In the genomic region with DNA sequence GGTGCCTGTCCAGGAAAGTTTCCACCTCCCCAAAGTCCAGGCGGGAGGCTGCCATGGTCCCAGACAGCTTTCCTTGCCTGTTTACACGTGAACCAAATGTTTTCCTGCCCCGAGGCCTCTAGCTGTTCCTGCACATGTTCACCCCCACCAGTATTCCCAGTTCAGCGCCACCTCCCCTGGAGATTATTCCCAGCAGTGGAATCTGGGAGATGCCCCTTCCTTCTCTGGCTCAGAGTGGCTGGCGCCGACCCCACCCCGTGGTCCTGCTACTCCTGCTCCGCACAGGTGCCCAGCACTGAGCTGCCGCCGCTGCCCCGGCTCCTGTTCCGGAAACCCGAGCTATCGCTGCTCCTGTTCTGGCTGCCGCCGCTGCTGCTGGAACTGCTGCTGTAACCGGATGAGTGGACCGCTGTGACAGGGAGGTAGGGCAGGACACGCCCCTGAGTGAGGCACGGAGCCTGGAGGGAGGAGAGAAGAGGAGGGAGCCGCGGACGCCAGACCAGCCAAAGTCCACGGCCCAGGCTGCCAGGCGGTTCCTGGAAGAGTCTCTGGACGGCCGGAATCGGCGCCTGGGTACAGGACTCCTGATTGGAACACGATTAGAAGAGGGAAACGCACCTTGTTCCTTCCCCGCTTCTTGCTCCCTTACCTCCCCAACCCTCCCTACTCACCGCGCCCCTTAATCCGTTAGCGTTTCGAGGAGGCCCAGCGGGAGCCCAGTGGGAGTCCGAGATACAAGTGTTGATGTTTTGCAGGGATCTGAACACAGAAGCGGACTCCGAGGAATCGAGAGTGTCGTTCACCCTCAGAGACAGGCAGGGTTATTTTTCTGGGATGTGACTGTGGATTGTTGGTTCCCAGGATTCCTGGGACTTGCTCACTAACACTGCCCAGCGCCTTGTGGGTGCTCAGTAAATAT, we compare ENCODE assay signal across 1 cellular context.
A peak's percentile ranks its signal among the peaks of the same experiment; 100 is the strongest.
TF ChIP-seq lines count a peak whose summit lies in the region.

A gene (minus strand): TSS at position 395 of the 919 bp plus-strand sequence. CDS start 340 bp downstream, at position 55.

TF ChIP-seq in H1, 55 proteins besides CTCF, POLR2A, EP300 and RAD21 (continued from another document):
- TF ChIP-seq TAF7 (optimal IDR thresholded peaks at IDR 0.05; ENCODE audit: borderline replicate concordance, low read depth, low read length) (peak; percentile 30), SIX5 (IDR thresholded peaks at IDR 0.05; ENCODE audit: low read depth, low read length) (no peak), SIN3A (conservative IDR thresholded peaks at IDR 0.05 in 1 of 2, IDR thresholded peaks at IDR 0.05 in 1 of 2; ENCODE audit: low read depth in 1 of 2, low read length in 2 of 2) (peak; percentile 32 to 70; a peak in 2 of 4 replicates), FOSL1 (IDR thresholded peaks at IDR 0.05; ENCODE audit: insufficient read depth, low read depth, low read length) (no peak), RBBP5 (IDR thresholded peaks at IDR 0.05; ENCODE audit: borderline replicate concordance, low read depth, low read length) (no peak; the same call in 1 of the 2 replicates), SUZ12 (IDR thresholded peaks at IDR 0.05; ENCODE audit: low read length) (0 out of 2 replicates have a peak, but pooled peaks have one; percentile 27), SP1 (IDR thresholded peaks at IDR 0.05; ENCODE audit: low read depth, low read length) (0 out of 2 replicates have a peak, but pooled peaks have one; percentile 20), TBP (IDR thresholded peaks at IDR 0.05; ENCODE audit: low read depth, low read length) (peak; percentile 50), NANOG (IDR thresholded peaks at IDR 0.05; ENCODE audit: insufficient read depth, low read depth, low read length, poor library complexity, severe bottlenecking) (no peak), BCL11A (IDR thresholded peaks at IDR 0.05; ENCODE audit: low read depth in 2 of 2, low read length in 2 of 2) (no peak), YY1 (IDR thresholded peaks at IDR 0.05; ENCODE audit: low read depth, low read length) (0 out of 2 replicates have a peak, but pooled peaks have one; percentile 45), CREB1 (IDR thresholded peaks at IDR 0.05) (peak; percentile 56), PHF8 (conservative IDR thresholded peaks at IDR 0.05; ENCODE audit: low read depth, low read length) (peak; percentile 49), GABPA (IDR thresholded peaks at IDR 0.05; ENCODE audit: borderline replicate concordance, insufficient read depth, low read length) (peak; percentile 44; the same call in 1 of the 2 replicates), TCF12 (IDR thresholded peaks at IDR 0.05; ENCODE audit: low read depth, low read length) (0 out of 2 replicates have a peak, but pooled peaks have one; percentile 31), ASH2L (IDR thresholded peaks at IDR 0.05; ENCODE audit: low read length) (peak; percentile 98), KDM4A (IDR thresholded peaks at IDR 0.05; ENCODE audit: low read depth, low read length, severe bottlenecking) (peak; percentile 86), POU5F1 (IDR thresholded peaks at IDR 0.05; ENCODE audit: low read depth, low read length) (no peak), RXRA (IDR thresholded peaks at IDR 0.05; ENCODE audit: insufficient read depth, low read depth, low read length) (no peak), KDM5A (IDR thresholded peaks at IDR 0.05; ENCODE audit: low read length) (no peak), TAF1 (IDR thresholded peaks at IDR 0.05; ENCODE audit: low read depth, low read length) (peak; percentile 62), SRF (IDR thresholded peaks at IDR 0.05; ENCODE audit: low read depth, low read length) (no peak), EGR1 (IDR thresholded peaks at IDR 0.05; ENCODE audit: borderline replicate concordance, low read depth, low read length) (no peak), RFX5 (IDR thresholded peaks at IDR 0.05; ENCODE audit: borderline replicate concordance, low read depth, low read length) (no peak)
- TF ChIP-seq, protein P1, sequence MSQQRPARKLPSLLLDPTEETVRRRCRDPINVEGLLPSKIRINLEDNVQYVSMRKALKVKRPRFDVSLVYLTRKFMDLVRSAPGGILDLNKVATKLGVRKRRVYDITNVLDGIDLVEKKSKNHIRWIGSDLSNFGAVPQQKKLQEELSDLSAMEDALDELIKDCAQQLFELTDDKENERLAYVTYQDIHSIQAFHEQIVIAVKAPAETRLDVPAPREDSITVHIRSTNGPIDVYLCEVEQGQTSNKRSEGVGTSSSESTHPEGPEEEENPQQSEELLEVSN (IDR thresholded peaks at IDR 0.05), result 0 out of 2 replicates have a peak, but pooled peaks have one; percentile 17
- TF ChIP-seq, protein P2, sequence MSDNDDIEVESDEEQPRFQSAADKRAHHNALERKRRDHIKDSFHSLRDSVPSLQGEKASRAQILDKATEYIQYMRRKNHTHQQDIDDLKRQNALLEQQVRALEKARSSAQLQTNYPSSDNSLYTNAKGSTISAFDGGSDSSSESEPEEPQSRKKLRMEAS (IDR thresholded peaks at IDR 0.05), result peak; percentile 80
- TF ChIP-seq, protein P3, sequence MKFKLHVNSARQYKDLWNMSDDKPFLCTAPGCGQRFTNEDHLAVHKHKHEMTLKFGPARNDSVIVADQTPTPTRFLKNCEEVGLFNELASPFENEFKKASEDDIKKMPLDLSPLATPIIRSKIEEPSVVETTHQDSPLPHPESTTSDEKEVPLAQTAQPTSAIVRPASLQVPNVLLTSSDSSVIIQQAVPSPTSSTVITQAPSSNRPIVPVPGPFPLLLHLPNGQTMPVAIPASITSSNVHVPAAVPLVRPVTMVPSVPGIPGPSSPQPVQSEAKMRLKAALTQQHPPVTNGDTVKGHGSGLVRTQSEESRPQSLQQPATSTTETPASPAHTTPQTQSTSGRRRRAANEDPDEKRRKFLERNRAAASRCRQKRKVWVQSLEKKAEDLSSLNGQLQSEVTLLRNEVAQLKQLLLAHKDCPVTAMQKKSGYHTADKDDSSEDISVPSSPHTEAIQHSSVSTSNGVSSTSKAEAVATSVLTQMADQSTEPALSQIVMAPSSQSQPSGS (IDR thresholded peaks at IDR 0.05; ENCODE audit: low read length), result no peak
- TF ChIP-seq, protein P4, sequence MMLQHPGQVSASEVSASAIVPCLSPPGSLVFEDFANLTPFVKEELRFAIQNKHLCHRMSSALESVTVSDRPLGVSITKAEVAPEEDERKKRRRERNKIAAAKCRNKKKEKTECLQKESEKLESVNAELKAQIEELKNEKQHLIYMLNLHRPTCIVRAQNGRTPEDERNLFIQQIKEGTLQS (IDR thresholded peaks at IDR 0.05; ENCODE audit: insufficient read depth, low read depth, low read length), result no peak
